Comparison of ENCODE assay signal across 20 cellular contexts in the genomic region with DNA sequence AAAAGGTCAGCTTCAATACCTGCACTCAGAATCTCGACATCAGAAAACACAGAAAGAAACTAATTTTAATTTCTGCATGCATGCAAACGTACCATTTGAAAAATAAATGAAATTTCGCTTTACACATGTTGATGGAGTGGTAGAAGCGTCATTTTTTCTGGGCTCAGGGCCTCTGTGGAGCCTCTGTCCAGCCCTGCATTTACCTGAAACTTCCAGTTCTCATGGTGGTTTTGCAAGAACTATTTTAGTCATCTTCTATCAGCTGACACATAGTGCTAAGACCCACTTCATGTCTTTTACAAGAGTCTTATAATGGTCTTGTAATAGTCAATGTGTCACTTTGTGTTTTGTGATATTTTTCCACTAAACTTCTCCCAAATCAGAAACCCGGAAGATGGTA. TPM values are rescaled to one million over a fixed set of nuclear protein-coding genes. Genes with fewer than 3 reads are reported as not detected.
"Had no signal": no experiment of that assay in that cellular context is flagged by ENCODE, and none has a peak within 500 bp of the region (broad histone marks: within the 10 kb centered on the region; RNA-seq: fewer than 3 reads in every experiment).

No MANE protein-coding gene starts in this region.

- DNase-seq: activated CD4-positive, alpha-beta T cell treated with anti-CD3 and anti-CD28 coated beads for 4 hours; activated CD8-positive, alpha-beta memory T cell treated with anti-CD3 and anti-CD28 coated beads, Interleukin-2, amount 50 U/mL, for 4 hours; activated CD8-positive, alpha-beta T cell treated with anti-CD3 and anti-CD28 coated beads for 36 hours; activated gamma-delta T cell treated with Interleukin-2 at 50 U/mL for 16 hours; activated naive CD4-positive, alpha-beta T cell treated with anti-CD3 and anti-CD28 coated beads, Interleukin-2, amount 10 ng/mL, durations not matched to agents 7 days and 5 days; activated naive CD8-positive, alpha-beta T cell treated with anti-CD3 and anti-CD28 coated beads for 36 hours; activated T-cell treated with anti-CD3 and anti-CD28 coated beads, Interleukin-2, amount 50 U/mL, for 72 hours; KG1; NCI-H1048; NCI-H2029; NCI-H2107; NCI-H345; NCI-H510A had no signal

- H3K27me3 ChIP-seq: adrenal gland, Peyer's patch, SJCRH30 had no signal

- H3K27ac ChIP-seq: Peyer's patch, RWPE1, SJCRH30 had no signal

- H3K9me3 ChIP-seq: adrenal gland, Peyer's patch, SJCRH30 had no signal

- ATAC-seq: activated CD4-positive, CD25-positive, alpha-beta regulatory T cell treated with anti-CD3 and anti-CD28 coated beads, Interleukin-2, amount 50 U/mL, for 24 hours; activated CD8-positive, alpha-beta T cell treated with anti-CD3 and anti-CD28 coated beads for 36 hours; activated T-cell treated with anti-CD3 and anti-CD28 coated beads, Interleukin-2, amount 50 U/mL, for 72 hours had no signal

- H3K36me3 ChIP-seq: adrenal gland, Peyer's patch, SJCRH30 had no signal

- H3K4me3 ChIP-seq: adrenal gland, Peyer's patch, SJCRH30 had no signal

- H3K4me1 ChIP-seq: SJCRH30 had no signal

RNA-seq across cellular contexts. Expression of a gene that starts 5.3 kb away (rescaled TPM):
- total RNA-seq: activated CD8-positive, alpha-beta T cell treated with anti-CD3 and anti-CD28 coated beads for 36 hours; activated naive CD8-positive, alpha-beta T cell treated with anti-CD3 and anti-CD28 coated beads for 36 hours; activated T-cell treated with anti-CD3 and anti-CD28 coated beads, Interleukin-2, amount 50 U/mL, for 72 hours; activated T-helper 2 cell treated with anti-CD3 and anti-CD28 coated beads, Interferon-gamma antibody, Interleukin-2, Interleukin-4, amounts not matched to agents 10 μg/mL and 5 μg/mL and 100 μg/mL, durations not matched to agents 14 hours and 24 hours and 36 hours; LHCN-M2; SJCRH30 had no signal
